29 cellular contexts compared by ENCODE assay signal in the genomic region with DNA sequence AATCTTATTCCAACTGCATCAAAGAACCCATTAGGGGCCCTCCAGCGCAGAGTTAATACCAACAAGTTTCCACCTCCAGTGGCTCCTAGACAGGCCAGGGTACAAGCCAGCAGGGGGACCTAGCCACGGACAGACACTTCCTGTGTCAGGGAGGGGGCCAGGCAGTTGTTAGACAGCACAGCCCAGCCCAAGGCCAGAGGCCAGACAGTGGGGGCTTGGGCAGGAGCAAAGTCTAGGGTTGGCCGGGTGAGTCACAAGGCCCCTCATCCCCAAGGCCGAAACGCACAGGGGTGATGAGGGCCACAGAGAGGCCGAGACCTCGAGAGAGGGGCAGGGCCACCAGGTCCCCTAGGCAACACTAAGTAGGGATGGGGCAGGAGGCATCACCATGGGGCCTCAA.
"Had no signal": no experiment of that assay in that cellular context is flagged by ENCODE, and none has a peak within 500 bp of the region (broad histone marks: within the 10 kb centered on the region; RNA-seq: fewer than 3 reads in every experiment).

No MANE protein-coding gene starts in this region.

- DNase-seq: activated B cell treated with CpG ODN at 0.5 μM for 24 hours; activated CD4-positive, alpha-beta memory T cell treated with anti-CD3 and anti-CD28 coated beads for 36 hours; activated CD4-positive, alpha-beta T cell treated with anti-CD3 and anti-CD28 coated beads for 1 hour; activated CD4-positive, alpha-beta T cell treated with anti-CD3 and anti-CD28 coated beads, Interleukin-2, amount 10 ng/mL, durations not matched to agents 24 days and 14 days; activated CD8-positive, alpha-beta memory T cell treated with anti-CD3 and anti-CD28 coated beads for 24 hours; activated gamma-delta T cell treated with Interleukin-2 at 50 U/mL for 16 hours; activated naive CD4-positive, alpha-beta T cell treated with anti-CD3 and anti-CD28 coated beads, Interleukin-2, amount 10 ng/mL, durations not matched to agents 7 days and 5 days; activated naive CD8-positive, alpha-beta T cell treated with anti-CD3 and anti-CD28 coated beads for 36 hours; activated T-cell treated with anti-CD3 and anti-CD28 coated beads, Interleukin-2, amount 50 U/mL, for 4 hours; caudate nucleus; MM.1S; NCI-H1105; NCI-H1436 treated with DMSO at 0.1 percent for 48 hours; NCI-H187 treated with DMSO at 0.1 percent for 48 hours; NCI-H2081 treated with DMSO at 0.1 percent for 48 hours; NCI-H2171; NCI-H2227 treated with DMSO at 0.1 percent for 48 hours; NCI-H526; NCI-H82; OCI-M1; RPMI8226; T-cell; T-helper 2 cell; T1000 had no signal

- H3K27ac ChIP-seq: breast epithelium, SK-N-MC had no signal

- H3K4me1 ChIP-seq: breast epithelium had no signal

- H3K36me3 ChIP-seq: breast epithelium had no signal

- H3K27me3 ChIP-seq: breast epithelium had no signal

- H3K4me3 ChIP-seq: breast epithelium, SK-N-MC had no signal

- FAIRE-seq: TTC549 had no signal

- ATAC-seq: activated T-cell treated with anti-CD3 and anti-CD28 coated beads, Interleukin-2, amount 50 U/mL, for 4 hours; Panc1; Right ventricle myocardium inferior; T-cell had no signal
